Comparison of ENCODE assay signal across 15 cellular contexts in genomic region chr5:178651046-178651810, GRCh38. TPM values are rescaled to one million over a fixed set of nuclear protein-coding genes. Genes with fewer than 3 reads are reported as not detected.
A peak's percentile ranks its signal among the peaks of the same experiment; 100 is the strongest.
DNase-seq lines count a peak whose midpoint lies in the region; ATAC-seq, FAIRE-seq and TF ChIP-seq lines count a peak whose summit lies in the region.
"Had no signal": no experiment of that assay in that cellular context is flagged by ENCODE, and none has a peak within 500 bp of the region (broad histone marks: within the 10 kb centered on the region; RNA-seq: fewer than 3 reads in every experiment).

No MANE protein-coding gene starts in this region.

- FAIRE-seq in urothelium cell line (lab: Jason Lieb, UNC) = peak; percentile 5
- FAIRE-seq: GM19239 had no signal

- no peaks in the 10 kb centered on the region for H3K4me1 ChIP-seq in HEK293 (ENCODE audit: control insufficient read depth, insufficient read depth, low read length)
- H3K4me1 ChIP-seq: lower lobe of right lung, SJCRH30, spleen had no signal

- CTCF ChIA-PET in HEK293 (lab: Yijun Ruan, JAX) = no interaction called here

- POLR2A ChIA-PET in HEK293 (lab: Yijun Ruan, JAX) = no interaction called here

- H3K27me3 ChIP-seq in brain microvascular endothelial cell (replicated peaks) = no peaks in the 10 kb centered on the region
- H3K27me3 ChIP-seq: SJCRH30, spleen had no signal

- DNase-seq in brain microvascular endothelial cell = peak; percentile 97
- DNase-seq in fibroblast of villous mesenchyme (ENCODE audit: low read depth) = peak; percentile 28
- peak; percentile 44 for DNase-seq in urothelium cell line (ENCODE audit: low spot score)
- no peak for DNase-seq in SW480 (ENCODE audit: low spot score)
- no peak for DNase-seq in HK-2 (ENCODE audit: unreplicated experiment)
- DNase-seq: lower lobe of right lung, NCI-H2029 treated with DMSO at 0.1 percent for 48 hours, NCI-H510A treated with DMSO at 0.1 percent for 48 hours, SJCRH30, spleen had no signal

- in situ Hi-C loops in brain microvascular endothelial cell (cut with HindIII; ENCODE audit: low pct_ligation_motif_present, low sequenced_read_pairs) = no loop called here

- no peak for ATAC-seq in GM19023 (IDR thresholded peaks at IDR 0.05; ENCODE audit: unreplicated experiment)
- ATAC-seq: lower lobe of right lung had no signal

- H3K27ac ChIP-seq in HEK293 (ENCODE audit: extremely low read depth, low read depth, low read length) (no peak overlapping the region), brain microvascular endothelial cell (peak overlapping the region; percentile 99)
- H3K27ac ChIP-seq: C4-2B, lower lobe of right lung, SJCRH30, spleen, thoracic aorta had no signal

- no peaks in the 10 kb centered on the region for H3K36me3 ChIP-seq in HEK293 (ENCODE audit: control insufficient read depth in 2 of 2, insufficient read depth in 1 of 2, low read length in 2 of 2)
- H3K36me3 ChIP-seq in brain microvascular endothelial cell (replicated peaks) = no peaks in the 10 kb centered on the region
- H3K36me3 ChIP-seq: lower lobe of right lung, SJCRH30, spleen, thoracic aorta had no signal

- no peaks in the 10 kb centered on the region for H3K9me3 ChIP-seq in HEK293 (ENCODE audit: control insufficient read depth, insufficient read depth, low read depth, low read length)
- H3K9me3 ChIP-seq: lower lobe of right lung, SJCRH30, thoracic aorta had no signal

- TF ChIP-seq CTCF in HEK293 (tag by site-specific recombination; IDR thresholded peaks at IDR 0.05) (no peak), brain microvascular endothelial cell (IDR thresholded peaks at IDR 0.05; ENCODE audit: low read depth, low read length, missing control alignments) (no peak), fibroblast of villous mesenchyme (IDR thresholded peaks at IDR 0.05; ENCODE audit: insufficient read depth, low read depth, low read length) (no peak)

- H3K4me3 ChIP-seq in HEK293 (ENCODE audit: low read depth, low read length) (no peak overlapping the region), brain microvascular endothelial cell (ENCODE audit: low read depth, low read length) (no peak overlapping the region), fibroblast of villous mesenchyme (ENCODE audit: low read depth, low read length) (no peak overlapping the region)
- H3K4me3 ChIP-seq: lower lobe of right lung, SJCRH30, spleen, thoracic aorta had no signal

TF ChIP-seq in HEK293, 187 proteins besides CTCF, POLR2A, EP300 and RAD21:
- TF ChIP-seq EGR2 (tag by site-specific recombination; IDR thresholded peaks at IDR 0.05; ENCODE audit: low read depth) (peak; percentile 39; the same call in 1 of the 2 replicates), ZBTB10 (tag by site-specific recombination; IDR thresholded peaks at IDR 0.05) (no peak), KLF17 (tag by site-specific recombination; IDR thresholded peaks at IDR 0.05) (no peak), ZFHX2 (tag by site-specific recombination; conservative IDR thresholded peaks at IDR 0.05) (0 out of 2 replicates have a peak, but pooled peaks have one; percentile 9)

RNA-seq across cellular contexts. Expression of gene CLK4, which starts 24.4 kb away (rescaled TPM):
- total RNA-seq in fibroblast of villous mesenchyme = 21.6 and 26.3 TPM in 2 replicates

Comparison
In these comparisons a context has a peak if more than half of its experiments do, and no peak if none do; other contexts are left out.
1. DNase-seq: peak in brain microvascular endothelial cell (single experiment), fibroblast of villous mesenchyme (single experiment) and urothelium cell line (single experiment); none in SW480 (single experiment) and HK-2 (single experiment).